17 cellular contexts compared by ENCODE assay signal in genomic region chr20:4045741-4046140, GRCh38. TPM values are rescaled to one million over a fixed set of nuclear protein-coding genes. Genes with fewer than 3 reads are reported as not detected.
A peak's percentile ranks its signal among the peaks of the same experiment; 100 is the strongest.
DNase-seq lines count a peak whose midpoint lies in the region; FAIRE-seq and TF ChIP-seq lines count a peak whose summit lies in the region.
"Had no signal": no experiment of that assay in that cellular context is flagged by ENCODE, and none has a peak within 500 bp of the region (broad histone marks: within the 10 kb centered on the region; RNA-seq: fewer than 3 reads in every experiment).

No MANE protein-coding gene starts in this region.

- H3K79me2 ChIP-seq in astrocyte (ENCODE audit: insufficient read depth, low read length): no peaks in the 10 kb centered on the region
- no peaks in the 10 kb centered on the region for H3K79me2 ChIP-seq in OCI-LY7 (ENCODE audit: insufficient read depth, low read depth, low read length)

- DNase-seq in AG08396 (ENCODE audit: low spot score) (peak; percentile 64), HS-5 (ENCODE audit: low read depth) (peak; percentile 80), astrocyte (ENCODE audit: low read depth) (peak; percentile 69), iris pigment epithelial cell (ENCODE audit: low read depth) (peak; percentile 46), OCI-LY7 (ENCODE audit: low spot score) (no peak), NCI-H1105 (lab: John Stamatoyannopoulos, UW) (no peak), DMS53 (lab: John Stamatoyannopoulos, UW) (no peak), NCI-H2029 treated with DMSO at 0.1 percent for 48 hours (lab: John Stamatoyannopoulos, UW) (no peak)
- DNase-seq: activated CD4-positive, alpha-beta T cell treated with anti-CD3 and anti-CD28 coated beads, Interleukin-2, amount 50 U/mL, for 48 hours; activated effector memory CD4-positive, alpha-beta T cell treated with Interleukin-2 at 50 U/mL for 16 hours; BE2C; DMS153; gastrocnemius medialis; MM.1S had no signal

- H3K27ac ChIP-seq in astrocyte (ENCODE audit: low read depth, low read length) (peak overlapping the region; percentile 23), OCI-LY7 (ENCODE audit: low read depth, low read length, poor library complexity, severe bottlenecking) (no peak overlapping the region)
- H3K27ac ChIP-seq: ascending aorta, gastrocnemius medialis, prostate gland had no signal

- peaks cover 4% of the 10 kb centered on the region for H3K9me3 Mint-ChIP-seq in astrocyte (ENCODE audit: unreplicated experiment)

- H3K27me3 ChIP-seq in astrocyte (ENCODE audit: insufficient read depth, low read length): no peaks in the 10 kb centered on the region
- H3K27me3 ChIP-seq: ascending aorta, BE2C, gastrocnemius medialis had no signal

- H3K27ac Mint-ChIP-seq in astrocyte (ENCODE audit: unreplicated experiment): peak overlapping the region; percentile 60

- H2AFZ ChIP-seq in astrocyte (ENCODE audit: low read depth, low read length): peak overlapping the region; percentile 26
- no peak overlapping the region for H2AFZ ChIP-seq in OCI-LY7 (ENCODE audit: low read length)

- intact Hi-C loops in OCI-LY7 (cut with micrococcal nuclease; ENCODE audit: unreplicated experiment): no loop called here

- FAIRE-seq in astrocyte (lab: Jason Lieb, UNC): peak; percentile 88
- FAIRE-seq: islet of Langerhans had no signal

- H3K36me3 ChIP-seq in astrocyte (ENCODE audit: insufficient read depth, low read length): no peaks in the 10 kb centered on the region
- H3K36me3 ChIP-seq in OCI-LY7 (ENCODE audit: insufficient read depth, low read length): no peaks in the 10 kb centered on the region
- H3K36me3 ChIP-seq: ascending aorta, BE2C, gastrocnemius medialis, prostate gland had no signal

- peak overlapping the region; percentile 58 for H3K4me2 ChIP-seq in astrocyte (ENCODE audit: low read length)
- no peak overlapping the region for H3K4me2 ChIP-seq in OCI-LY7 (ENCODE audit: low read length)

- H3K9ac ChIP-seq in astrocyte (ENCODE audit: low read length): no peak overlapping the region

- no peak for TF ChIP-seq CTCF in astrocyte (IDR thresholded peaks at IDR 0.05; ENCODE audit: insufficient read depth, low read depth, low read length)
- TF ChIP-seq CTCF in OCI-LY7 (conservative IDR thresholded peaks at IDR 0.05; ENCODE audit: low read length): no peak

- no TSS peak for BruUV-seq in OCI-LY7 (replicated peaks; lab: Mats Ljungman, UMichigan)

- H3K36me3 Mint-ChIP-seq in astrocyte (ENCODE audit: low read depth, unreplicated experiment): no peaks in the 10 kb centered on the region

- H3K27me3 Mint-ChIP-seq in astrocyte (ENCODE audit: low read depth, unreplicated experiment): peaks cover 6% of the 10 kb centered on the region

- H3K4me1 Mint-ChIP-seq in astrocyte (ENCODE audit: low read depth, unreplicated experiment): peaks cover 12% of the 10 kb centered on the region

- H3K4me3 ChIP-seq in astrocyte (ENCODE audit: insufficient read depth, low read depth, low read length) (no peak overlapping the region), OCI-LY7 (ENCODE audit: low read depth, low read length, poor library complexity, severe bottlenecking) (no peak overlapping the region)
- H3K4me3 ChIP-seq: ascending aorta, gastrocnemius medialis, prostate gland had no signal

- H3K9me3 ChIP-seq in astrocyte (ENCODE audit: insufficient read depth, low read depth, low read length): no peaks in the 10 kb centered on the region
- H3K9me3 ChIP-seq in OCI-LY7 (ENCODE audit: low read length): no peaks in the 10 kb centered on the region
- H3K9me3 ChIP-seq: ascending aorta, BE2C, gastrocnemius medialis, prostate gland had no signal

- peaks cover 25% of the 10 kb centered on the region for H3K4me1 ChIP-seq in astrocyte (ENCODE audit: insufficient read depth, low read length)
- H3K4me1 ChIP-seq in OCI-LY7 (ENCODE audit: insufficient read depth, low read length, poor library complexity, severe bottlenecking): no peaks in the 10 kb centered on the region
- H3K4me1 ChIP-seq: ascending aorta, BE2C, gastrocnemius medialis, prostate gland had no signal

- no peaks in the 10 kb centered on the region for H3K9me2 ChIP-seq in OCI-LY7 (ENCODE audit: insufficient read depth, low read length)

- H4K20me1 ChIP-seq in astrocyte (ENCODE audit: insufficient read depth, low read length) (no peaks in the 10 kb centered on the region), OCI-LY7 (ENCODE audit: insufficient read depth, low read length) (no peaks in the 10 kb centered on the region)

- POLR2A ChIA-PET in OCI-LY7 (lab: Charles Lee): no interaction called here

- H3K4me3 Mint-ChIP-seq in astrocyte (ENCODE audit: unreplicated experiment): no peak overlapping the region

- CTCF ChIA-PET in OCI-LY7 (lab: Charles Lee; ENCODE audit: unreplicated experiment): no interaction called here

RNA-seq across cellular contexts. Expression of gene RNF24, which starts 30.4 kb away (rescaled TPM):
- total RNA-seq in astrocyte (17.4 and 19.0 TPM in 2 replicates), OCI-LY7 (2022) (0.74 and 1.1 TPM in 2 replicates)
- total RNA-seq in OCI-LY7 (2014; rRNA removed; shearing (Covaris generic)): 0.85 TPM in 2 replicates

Comparison
In these comparisons a context has a peak if more than half of its experiments do, and no peak if none do; other contexts are left out.
1. DNase-seq: peak in AG08396 (single experiment), HS-5 (single experiment), astrocyte (single experiment) and iris pigment epithelial cell (single experiment); none in OCI-LY7 (single experiment), NCI-H1105 (single experiment), DMS53 (single experiment) and NCI-H2029 treated with DMSO at 0.1 percent for 48 hours (single experiment).